ENCODE assay signal across 33 cellular contexts in genomic region chr4:144465546-144465945, GRCh38.
"Had no signal": no experiment of that assay in that cellular context is flagged by ENCODE, and none has a peak within 500 bp of the region (broad histone marks: within the 10 kb centered on the region; RNA-seq: fewer than 3 reads in every experiment).

No MANE protein-coding gene starts in this region.

- H3K4me1 ChIP-seq: adrenal gland, ascending aorta, body of pancreas, breast epithelium had no signal

- DNase-seq: activated effector memory CD4-positive, alpha-beta T cell treated with anti-CD3 and anti-CD28 coated beads, Interleukin-2, amount 50 U/mL, for 16 hours; activated effector memory CD4-positive, alpha-beta T cell treated with Interleukin-2 at 50 U/mL for 16 hours; activated gamma-delta T cell; activated gamma-delta T cell treated with Interleukin-2 at 50 U/mL for 16 hours; activated naive CD4-positive, alpha-beta T cell; activated naive CD4-positive, alpha-beta T cell treated with anti-CD3 and anti-CD28 coated beads for 36 hours; activated naive CD4-positive, alpha-beta T cell treated with anti-CD3 and anti-CD28 coated beads, Interleukin-2, amount 10 ng/mL, durations not matched to agents 7 days and 5 days; activated naive CD4-positive, alpha-beta T cell treated with anti-CD3 and anti-CD28 coated beads, Interleukin-2, amount 50 U/mL, for 16 hours; activated naive CD4-positive, alpha-beta T cell treated with Interleukin-2 at 50 U/mL for 16 hours; activated naive CD8-positive, alpha-beta T cell treated with anti-CD3 and anti-CD28 coated beads for 36 hours; activated naive CD8-positive, alpha-beta T cell treated with anti-CD3 and anti-CD28 coated beads, Interleukin-2, amount 10 ng/mL, durations not matched to agents 7 days and 5 days; activated naive CD8-positive, alpha-beta T cell treated with anti-CD3 and anti-CD28 coated beads, Interleukin-2, amount 50 U/mL, for 24 hours; activated T-cell treated with anti-CD3 and anti-CD28 coated beads, Interleukin-2, amount 50 U/mL, for 24 hours; activated T-cell treated with anti-CD3 and anti-CD28 coated beads, Interleukin-2, amount 50 U/mL, for 4 hours; activated T-cell treated with anti-CD3 and anti-CD28 coated beads, Interleukin-2, amount 50 U/mL, for 48 hours; activated T-cell treated with anti-CD3 and anti-CD28 coated beads, Interleukin-2, amount 50 U/mL, for 72 hours; adrenal gland; amniotic stem cell; amygdala; anterior cingulate cortex; aorta; body of pancreas; brain microvascular endothelial cell; caudate nucleus; central memory CD4-positive, alpha-beta T cell; cerebellar nuclear complex had no signal

- H3K27ac ChIP-seq: adrenal gland, ascending aorta, body of pancreas, brain microvascular endothelial cell, breast epithelium, cardiac muscle cell had no signal

- H3K9me3 ChIP-seq: adrenal gland, ascending aorta, body of pancreas, breast epithelium had no signal

- ATAC-seq: activated naive CD4-positive, alpha-beta T cell treated with anti-CD3 and anti-CD28 coated beads, Interleukin-2, amount 50 U/mL, for 72 hours; activated naive CD8-positive, alpha-beta T cell treated with anti-CD3 and anti-CD28 coated beads, Interleukin-2, amount 50 U/mL, for 24 hours; activated T-cell treated with anti-CD3 and anti-CD28 coated beads, Interleukin-2, amount 50 U/mL, for 4 hours; activated T-cell treated with anti-CD3 and anti-CD28 coated beads, Interleukin-2, amount 50 U/mL, for 72 hours; activated T-helper 17 cell treated with anti-CD3 and anti-CD28 coated beads, Interleukin-2, amount 50 U/mL, for 72 hours; body of pancreas had no signal

- FAIRE-seq: astrocyte, bronchial epithelial cell had no signal

- H3K27me3 ChIP-seq: adrenal gland, ascending aorta, body of pancreas, brain microvascular endothelial cell, breast epithelium, cardiac muscle cell had no signal

- H3K4me3 ChIP-seq: adrenal gland, ascending aorta, body of pancreas, breast epithelium, cardiac muscle cell had no signal

- H3K36me3 ChIP-seq: adrenal gland, ascending aorta, brain microvascular endothelial cell, breast epithelium, cardiac muscle cell had no signal
